Comparison of ENCODE assay signal across 8 cellular contexts in genomic region chr10:27741173-27742091, GRCh38. TPM values are rescaled to one million over a fixed set of nuclear protein-coding genes. Genes with fewer than 3 reads are reported as not detected.
DNase-seq lines count a peak whose midpoint lies in the region; ATAC-seq and TF ChIP-seq lines count a peak whose summit lies in the region.

No MANE protein-coding gene starts in this region.

- no peaks in the 10 kb centered on the region for H3K36me3 ChIP-seq in DOHH2 (ENCODE audit: control insufficient read depth, low read length)

- CTCF ChIA-PET in activated CD8-positive, alpha-beta T cell treated with anti-CD3 and anti-CD28 coated beads, Interleukin-2, amount 10 ng/mL, durations not matched to agents 7 days and 5 days (lab: Charles Lee): interaction anchor here (0.6 to 3.1 kb wide), 16 partner anchors 8 to 652 kb away, joined by 3 to 35 read pairs (median 5); no protein-coding TSS in a partner anchor

- no peak for TF ChIP-seq CTCF in DOHH2 (IDR thresholded peaks at IDR 0.05; ENCODE audit: low read depth, low read length, poor library complexity, severe bottlenecking)

- peaks cover 35% of the 10 kb centered on the region for H3K4me1 Mint-ChIP-seq in activated CD8-positive, alpha-beta T cell treated with anti-CD3 and anti-CD28 coated beads, Interleukin-2, amount 10 ng/mL, durations not matched to agents 7 days and 5 days (ENCODE audit: low read depth)

- no peaks in the 10 kb centered on the region for H3K9me2 ChIP-seq in DOHH2 (replicated peaks; ENCODE audit: control insufficient read depth, low read length)

- peaks cover 4% of the 10 kb centered on the region; the same call in 1 of the 2 replicates for H3K27me3 ChIP-seq in DOHH2 (ENCODE audit: control insufficient read depth, low read length)

- no peak for ATAC-seq in activated CD8-positive, alpha-beta T cell treated with anti-CD3 and anti-CD28 coated beads, Interleukin-2, amount 10 ng/mL, durations not matched to agents 7 days and 5 days
- no peak for ATAC-seq in left cardiac atrium
- no peak for ATAC-seq in GM21526 (IDR thresholded peaks at IDR 0.05; ENCODE audit: low FRiP score, unreplicated experiment)
- ATAC-seq in HG03460 (IDR thresholded peaks at IDR 0.05; ENCODE audit: unreplicated experiment): no peak
- no peak for ATAC-seq in HG02678 (IDR thresholded peaks at IDR 0.05; ENCODE audit: unreplicated experiment)

- DNase-seq in activated CD8-positive, alpha-beta T cell treated with anti-CD3 and anti-CD28 coated beads, Interleukin-2, amount 10 ng/mL, durations not matched to agents 7 days and 5 days: no peak
- DNase-seq in left cardiac atrium: peak; percentile 15
- peak; percentile 56 for DNase-seq in retina
- DNase-seq in OCI-M1 (lab: John Stamatoyannopoulos, UW): no peak

- no peak overlapping the region for H3K27ac ChIP-seq in DOHH2 (ENCODE audit: low read depth, low read length)

- no peaks in the 10 kb centered on the region for H4K20me1 ChIP-seq in DOHH2 (ENCODE audit: control insufficient read depth, insufficient read depth, low read depth, low read length)

- intact Hi-C loops in left cardiac atrium (cut with DNase I): loop anchor here in 1 of 2 donors (5.0 to 10.0 kb wide), 3 partner anchors 441 to 643 kb away; no protein-coding TSS in a partner anchor

- H3K9me3 ChIP-seq in DOHH2 (ENCODE audit: control insufficient read depth, insufficient read depth, low read length): peaks cover 18% of the 10 kb centered on the region

- peak overlapping the region; percentile 36 for H3K4me2 ChIP-seq in DOHH2 (ENCODE audit: low read length)

- no peak overlapping the region for H3K27ac Mint-ChIP-seq in activated CD8-positive, alpha-beta T cell treated with anti-CD3 and anti-CD28 coated beads, Interleukin-2, amount 10 ng/mL, durations not matched to agents 7 days and 5 days

- no peaks in the 10 kb centered on the region for H3F3A ChIP-seq in DOHH2 (ENCODE audit: control insufficient read depth, insufficient read depth)

- H3K4me3 ChIP-seq in DOHH2 (ENCODE audit: low read length): 0 out of 2 replicates have a peak overlapping the region, but pooled peaks have one; percentile 44

- POLR2A ChIA-PET in activated CD8-positive, alpha-beta T cell treated with anti-CD3 and anti-CD28 coated beads, Interleukin-2, amount 10 ng/mL, durations not matched to agents 7 days and 5 days (lab: Charles Lee): no interaction called here

- H3K36me3 Mint-ChIP-seq in activated CD8-positive, alpha-beta T cell treated with anti-CD3 and anti-CD28 coated beads, Interleukin-2, amount 10 ng/mL, durations not matched to agents 7 days and 5 days (ENCODE audit: low read depth): peaks cover 2% of the 10 kb centered on the region

- H3K4me1 ChIP-seq in DOHH2 (ENCODE audit: control insufficient read depth, low read length): no peaks in the 10 kb centered on the region

- H3K27me3 Mint-ChIP-seq in activated CD8-positive, alpha-beta T cell treated with anti-CD3 and anti-CD28 coated beads, Interleukin-2, amount 10 ng/mL, durations not matched to agents 7 days and 5 days (ENCODE audit: low read depth): peaks cover 58% of the 10 kb centered on the region

- H3K79me2 ChIP-seq in DOHH2 (ENCODE audit: control insufficient read depth, low read length): no peaks in the 10 kb centered on the region

- peak overlapping the region; percentile 54 for H3K4me3 Mint-ChIP-seq in activated CD8-positive, alpha-beta T cell treated with anti-CD3 and anti-CD28 coated beads, Interleukin-2, amount 10 ng/mL, durations not matched to agents 7 days and 5 days

- no peaks in the 10 kb centered on the region for H3K9me3 Mint-ChIP-seq in activated CD8-positive, alpha-beta T cell treated with anti-CD3 and anti-CD28 coated beads, Interleukin-2, amount 10 ng/mL, durations not matched to agents 7 days and 5 days (ENCODE audit: insufficient read depth)

RNA-seq across cellular contexts. Expression of gene MKX, which starts 4.2 kb away (rescaled TPM):
- total RNA-seq in activated CD8-positive, alpha-beta T cell treated with anti-CD3 and anti-CD28 coated beads, Interleukin-2, amount 10 ng/mL, durations not matched to agents 7 days and 5 days: not detected
- total RNA-seq in left cardiac atrium: under 1 TPM; 0.50 TPM

Comparison
In these comparisons a context has a peak if more than half of its experiments do, and no peak if none do; other contexts are left out.
1. DNase-seq: peak in left cardiac atrium (single experiment) and retina (single experiment); none in activated CD8-positive, alpha-beta T cell treated with anti-CD3 and anti-CD28 coated beads, Interleukin-2, amount 10 ng/mL, durations not matched to agents 7 days and 5 days (single experiment) and OCI-M1 (single experiment).